Comparison of ENCODE assay signal across 26 cellular contexts in the genomic region with DNA sequence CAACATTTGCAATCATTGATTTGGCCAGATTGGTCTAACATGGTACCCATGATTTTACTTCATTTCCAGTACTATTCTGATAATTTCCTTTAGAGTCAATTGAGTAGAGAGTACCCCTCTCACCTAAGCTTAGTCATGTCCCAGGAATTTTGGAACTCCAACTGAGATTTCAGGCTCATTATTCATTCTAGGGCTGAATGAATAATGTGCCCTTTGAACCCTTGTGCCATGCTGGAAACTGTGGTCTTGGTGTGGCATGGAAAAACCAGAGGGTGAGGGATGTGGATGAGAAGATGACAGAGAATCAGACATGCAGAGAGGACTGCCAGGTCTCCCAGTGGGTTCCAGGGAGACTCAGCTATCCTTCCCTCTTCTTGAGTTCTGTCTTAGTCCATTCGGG. TPM values are rescaled to one million over a fixed set of nuclear protein-coding genes. Genes with fewer than 3 reads are reported as not detected.
A peak's percentile ranks its signal among the peaks of the same experiment; 100 is the strongest.
DNase-seq lines count a peak whose midpoint lies in the region; ATAC-seq, FAIRE-seq and TF ChIP-seq lines count a peak whose summit lies in the region.
"Had no signal": no experiment of that assay in that cellular context is flagged by ENCODE, and none has a peak within 500 bp of the region (broad histone marks: within the 10 kb centered on the region; RNA-seq: fewer than 3 reads in every experiment).

No MANE protein-coding gene starts in this region.

- no peaks in the 10 kb centered on the region for H3K9me3 ChIP-seq in CD4-positive, alpha-beta memory T cell (ENCODE audit: control insufficient read depth in 1 of 2, low read length in 2 of 2)
- no peaks in the 10 kb centered on the region for H3K9me3 ChIP-seq in naive thymus-derived CD4-positive, alpha-beta T cell (ENCODE audit: control insufficient read depth in 2 of 3, low read length in 3 of 3)
- H3K9me3 ChIP-seq: pancreas, tibial nerve had no signal

- peak overlapping the region in 4 of 7 donors; percentile 4 to 86 (median 52) for H3K27ac Mint-ChIP-seq in CD4-positive, alpha-beta memory T cell
- H3K27ac Mint-ChIP-seq in IgD-negative memory B cell (peak overlapping the region in 2 of 3 donors; percentile 44 to 48), natural killer cell (peak overlapping the region in 1 of 2 donors; percentile 42)
- H3K27ac Mint-ChIP-seq in naive thymus-derived CD4-positive, alpha-beta T cell, result peak overlapping the region in 6 of 9 donors; percentile 28 to 92 (median 76)
- H3K27ac Mint-ChIP-seq: activated naive CD8-positive, alpha-beta T cell treated with anti-CD3 and anti-CD28 coated beads, Interleukin-2, amount 10 ng/mL, durations not matched to agents 7 days and 5 days; activated T-helper 2 cell treated with anti-CD3 and anti-CD28 coated beads, Interferon-gamma antibody, Interleukin-2, Interleukin-4, amounts not matched to agents 10 μg/mL and 5 μg/mL and 100 μg/mL, durations not matched to agents 14 hours and 24 hours and 36 hours; nephron progenitor cell; stimulated activated naive CD8-positive, alpha-beta T cell treated with anti-CD3 and anti-CD28 coated beads, Interleukin-15, amount 100 ng/mL, for 72 hours; WTC11 had no signal

- TF ChIP-seq CTCF in bronchial epithelial cell (IDR thresholded peaks at IDR 0.05; ENCODE audit: insufficient read depth, low read length, severe bottlenecking), result no peak
- TF ChIP-seq CTCF in natural killer cell (IDR thresholded peaks at IDR 0.05), result no peak

- H3K27ac ChIP-seq in CD4-positive, alpha-beta memory T cell (ENCODE audit: low read depth, low read length), result no peak overlapping the region
- H3K27ac ChIP-seq in naive thymus-derived CD4-positive, alpha-beta T cell (ENCODE audit: low read depth, low read length), result no peak overlapping the region
- H3K27ac ChIP-seq: epithelial cell of prostate, pancreas had no signal

- no peaks in the 10 kb centered on the region for H3K9me3 Mint-ChIP-seq in CD4-positive, alpha-beta memory T cell
- no peaks in the 10 kb centered on the region for H3K9me3 Mint-ChIP-seq in IgD-negative memory B cell
- H3K9me3 Mint-ChIP-seq in naive thymus-derived CD4-positive, alpha-beta T cell, result no peaks in the 10 kb centered on the region
- H3K9me3 Mint-ChIP-seq in natural killer cell, result no peaks in the 10 kb centered on the region
- H3K9me3 Mint-ChIP-seq: activated naive CD8-positive, alpha-beta T cell treated with anti-CD3 and anti-CD28 coated beads, Interleukin-2, amount 10 ng/mL, durations not matched to agents 7 days and 5 days; activated T-helper 2 cell treated with anti-CD3 and anti-CD28 coated beads, Interferon-gamma antibody, Interleukin-2, Interleukin-4, amounts not matched to agents 10 μg/mL and 5 μg/mL and 100 μg/mL, durations not matched to agents 14 hours and 24 hours and 36 hours; nephron progenitor cell; stimulated activated naive CD8-positive, alpha-beta T cell treated with anti-CD3 and anti-CD28 coated beads, Interleukin-15, amount 100 ng/mL, for 72 hours; WTC11 had no signal

- H3K4me3 ChIP-seq in CD4-positive, alpha-beta memory T cell (ENCODE audit: low read length in 2 of 2), result no peak overlapping the region
- H3K4me3 ChIP-seq in bronchial epithelial cell (ENCODE audit: low read depth, low read length), result no peak overlapping the region
- no peak overlapping the region for H3K4me3 ChIP-seq in naive thymus-derived CD4-positive, alpha-beta T cell (ENCODE audit: low read length)
- H3K4me3 ChIP-seq: pancreas, tibial nerve had no signal

- H3K4me3 Mint-ChIP-seq in CD4-positive, alpha-beta memory T cell, result no peak overlapping the region
- H3K4me3 Mint-ChIP-seq in IgD-negative memory B cell (peak overlapping the region in 2 of 4 donors; percentile 48 to 81), natural killer cell (no peak overlapping the region)
- peak overlapping the region in 2 of 10 donors; percentile 16 to 72 for H3K4me3 Mint-ChIP-seq in naive thymus-derived CD4-positive, alpha-beta T cell
- H3K4me3 Mint-ChIP-seq: activated naive CD8-positive, alpha-beta T cell treated with anti-CD3 and anti-CD28 coated beads, Interleukin-2, amount 10 ng/mL, durations not matched to agents 7 days and 5 days; nephron progenitor cell; stimulated activated naive CD8-positive, alpha-beta T cell treated with anti-CD3 and anti-CD28 coated beads, Interleukin-15, amount 100 ng/mL, for 72 hours; WTC11 had no signal

- peaks cover 36 to 74% (median 52%) of the 10 kb centered on the region in 4 donors for H3K4me1 Mint-ChIP-seq in CD4-positive, alpha-beta memory T cell
- H3K4me1 Mint-ChIP-seq in IgD-negative memory B cell, result peaks cover 38 to 47% (median 43%) of the 10 kb centered on the region in 3 donors
- H3K4me1 Mint-ChIP-seq in naive thymus-derived CD4-positive, alpha-beta T cell, result peaks cover 22 to 86% (median 73%) of the 10 kb centered on the region in 7 donors
- peaks cover 36 to 44% of the 10 kb centered on the region in 2 donors for H3K4me1 Mint-ChIP-seq in natural killer cell

- POLR2A ChIA-PET in CD4-positive, alpha-beta memory T cell (lab: Charles Lee; ENCODE audit: partially characterized antibody), result interaction anchor here (0.6 to 1.7 kb wide), 5 partner anchors 9 to 136 kb away, joined by 3 to 5 read pairs (median 3); no protein-coding TSS in a partner anchor
- POLR2A ChIA-PET in naive thymus-derived CD4-positive, alpha-beta T cell (lab: Charles Lee), result interaction anchor here (1.0 to 2.5 kb wide), 4 partner anchors 12 to 136 kb away, joined by 3 to 11 read pairs (median 4); partner anchors contain the start of gene ITM2B

- no peak for FAIRE-seq in bronchial epithelial cell (lab: Jason Lieb, UNC)
- FAIRE-seq: GM12891, pancreas had no signal

- no peaks in the 10 kb centered on the region for H3K27me3 ChIP-seq in CD4-positive, alpha-beta memory T cell (ENCODE audit: insufficient read depth, low read length)
- no peaks in the 10 kb centered on the region for H3K27me3 ChIP-seq in bronchial epithelial cell (ENCODE audit: control insufficient read depth, insufficient read depth, low read length)
- no peaks in the 10 kb centered on the region for H3K27me3 ChIP-seq in naive thymus-derived CD4-positive, alpha-beta T cell (ENCODE audit: control insufficient read depth in 2 of 2, insufficient read depth in 2 of 2, low read length in 2 of 2)
- H3K27me3 ChIP-seq: pancreas, tibial nerve had no signal

- H3K27me3 Mint-ChIP-seq in CD4-positive, alpha-beta memory T cell, result no peaks in the 10 kb centered on the region
- H3K27me3 Mint-ChIP-seq in IgD-negative memory B cell (peaks cover 1% of the 10 kb centered on the region), natural killer cell (ENCODE audit: low read depth in 2 of 2) (no peaks in the 10 kb centered on the region)
- H3K27me3 Mint-ChIP-seq in naive thymus-derived CD4-positive, alpha-beta T cell, result no peaks in the 10 kb centered on the region
- H3K27me3 Mint-ChIP-seq: activated naive CD8-positive, alpha-beta T cell treated with anti-CD3 and anti-CD28 coated beads, Interleukin-2, amount 10 ng/mL, durations not matched to agents 7 days and 5 days; stimulated activated naive CD8-positive, alpha-beta T cell treated with anti-CD3 and anti-CD28 coated beads, Interleukin-15, amount 100 ng/mL, for 72 hours had no signal

- intact Hi-C loops in CD4-positive, alpha-beta memory T cell (cut with micrococcal nuclease), result no loop called here
- intact Hi-C loops in naive thymus-derived CD4-positive, alpha-beta T cell (cut with micrococcal nuclease), result loop anchor here in 1 of 2 donors (5.0 kb wide), 2 partner anchors 319 to 504 kb away; no protein-coding TSS in a partner anchor
- intact Hi-C loops in natural killer cell (cut with micrococcal nuclease), result no loop called here

- DNase-seq in CD4-positive, alpha-beta memory T cell, result no peak
- peak; percentile 34 for DNase-seq in bronchial epithelial cell (ENCODE audit: low read depth)
- DNase-seq in naive thymus-derived CD4-positive, alpha-beta T cell, result no peak
- DNase-seq in DMS 273 treated with DMSO at 0.1 percent for 48 hours (lab: John Stamatoyannopoulos, UW), result no peak
- no peak for DNase-seq in NCI-H82 (lab: John Stamatoyannopoulos, UW)
- DNase-seq in hippocampal formation (lab: John Stamatoyannopoulos, UW), result no peak
- no peak for DNase-seq in natural killer cell
- DNase-seq: activated CD8-positive, alpha-beta memory T cell treated with anti-CD3 and anti-CD28 coated beads, Interleukin-2, amount 50 U/mL, for 4 hours; activated naive CD8-positive, alpha-beta T cell treated with anti-CD3 and anti-CD28 coated beads, Interleukin-2, amount 10 ng/mL, durations not matched to agents 7 days and 5 days; DND-41; H7; head of caudate nucleus; Kasumi-1; NCI-H187; NCI-H69; nephron progenitor cell; pancreas; Right ventricle myocardium superior; stimulated activated naive CD8-positive, alpha-beta T cell treated with anti-CD3 and anti-CD28 coated beads, Interleukin-15, amount 100 ng/mL, for 72 hours had no signal

- CTCF ChIA-PET in CD4-positive, alpha-beta memory T cell (lab: Charles Lee; ENCODE audit: partially characterized antibody), result interaction anchor here (1.4 to 1.8 kb wide), 2 partner anchors 13 to 136 kb away, joined by 3 to 8 read pairs; no protein-coding TSS in a partner anchor
- CTCF ChIA-PET in naive thymus-derived CD4-positive, alpha-beta T cell (lab: Charles Lee), result interaction anchor here (1.0 to 1.4 kb wide), 4 partner anchors 16 to 136 kb away, joined by 3 to 6 read pairs (median 4); no protein-coding TSS in a partner anchor

- peaks cover 33% of the 10 kb centered on the region for H3K4me1 ChIP-seq in CD4-positive, alpha-beta memory T cell (ENCODE audit: insufficient read depth, low read length)
- peaks cover 0 to 22% of the 10 kb centered on the region in 2 donors for H3K4me1 ChIP-seq in naive thymus-derived CD4-positive, alpha-beta T cell (ENCODE audit: control insufficient read depth in 2 of 2, insufficient read depth in 2 of 2, low read length in 2 of 2)

- H3K36me3 ChIP-seq in CD4-positive, alpha-beta memory T cell (ENCODE audit: insufficient read depth, low read length), result peaks cover 33% of the 10 kb centered on the region
- H3K36me3 ChIP-seq in bronchial epithelial cell (ENCODE audit: control insufficient read depth, insufficient read depth, low read length), result peaks cover 6% of the 10 kb centered on the region
- H3K36me3 ChIP-seq in naive thymus-derived CD4-positive, alpha-beta T cell (ENCODE audit: control insufficient read depth in 2 of 3, insufficient read depth in 3 of 3, low read length in 3 of 3), result peaks cover 9 to 46% (median 20%) of the 10 kb centered on the region in 3 experiments

- no peak for ATAC-seq in naive thymus-derived CD4-positive, alpha-beta T cell
- ATAC-seq in natural killer cell, result no peak
- ATAC-seq: pancreas; sciatic nerve; stimulated activated naive CD8-positive, alpha-beta T cell treated with anti-CD3 and anti-CD28 coated beads, Interleukin-15, amount 100 ng/mL, for 72 hours; WTC11 had no signal

- H3K36me3 Mint-ChIP-seq in CD4-positive, alpha-beta memory T cell, result peaks cover 71 to 77% of the 10 kb centered on the region in 2 donors
- peaks cover 25% of the 10 kb centered on the region for H3K36me3 Mint-ChIP-seq in IgD-negative memory B cell
- H3K36me3 Mint-ChIP-seq in naive thymus-derived CD4-positive, alpha-beta T cell, result peaks cover 10 to 57% (median 54%) of the 10 kb centered on the region in 5 donors
- H3K36me3 Mint-ChIP-seq in natural killer cell, result peaks cover 35% of the 10 kb centered on the region

RNA-seq across cellular contexts. Expression of gene ITM2B, which starts 30.2 kb away (rescaled TPM):
- total RNA-seq in CD4-positive, alpha-beta memory T cell, result 100 to 1,000 TPM; 653 to 670 TPM
- 1,000 to 10,000 TPM; 1,454 to 1,558 TPM for polyA plus RNA-seq in CD4-positive, alpha-beta memory T cell
- 538 TPM for polyA plus RNA-seq in IgD-negative memory B cell
- total RNA-seq in bronchial epithelial cell (57.4 and 132 TPM in 2 replicates), natural killer cell (100 to 1,000 TPM; 305 to 387 (median 309) TPM)
- 100 to 1,000 TPM; 190 to 733 (median 412) TPM for total RNA-seq in naive thymus-derived CD4-positive, alpha-beta T cell
- polyA plus RNA-seq in naive thymus-derived CD4-positive, alpha-beta T cell, result 1,000 to 10,000 TPM; 1,112 to 1,479 TPM

RNA-seq across cellular contexts. Expression of gene RB1, which starts 40.4 kb away (rescaled TPM):
- 10 to 100 TPM; 20.0 to 26.0 TPM for total RNA-seq in CD4-positive, alpha-beta memory T cell
- polyA plus RNA-seq in CD4-positive, alpha-beta memory T cell, result 10 to 100 TPM; 14.9 to 20.2 TPM
- 43.7 TPM for polyA plus RNA-seq in IgD-negative memory B cell
- total RNA-seq in bronchial epithelial cell, result 12.4 and 20.1 TPM in 2 replicates
- 10 to 100 TPM; 18.0 to 37.1 (median 23.6) TPM for total RNA-seq in naive thymus-derived CD4-positive, alpha-beta T cell
- polyA plus RNA-seq in naive thymus-derived CD4-positive, alpha-beta T cell, result 10 to 100 TPM; 12.1 to 13.5 TPM
- 10 to 100 TPM; 25.5 to 28.3 (median 26.9) TPM for total RNA-seq in natural killer cell
